In the genomic region with DNA sequence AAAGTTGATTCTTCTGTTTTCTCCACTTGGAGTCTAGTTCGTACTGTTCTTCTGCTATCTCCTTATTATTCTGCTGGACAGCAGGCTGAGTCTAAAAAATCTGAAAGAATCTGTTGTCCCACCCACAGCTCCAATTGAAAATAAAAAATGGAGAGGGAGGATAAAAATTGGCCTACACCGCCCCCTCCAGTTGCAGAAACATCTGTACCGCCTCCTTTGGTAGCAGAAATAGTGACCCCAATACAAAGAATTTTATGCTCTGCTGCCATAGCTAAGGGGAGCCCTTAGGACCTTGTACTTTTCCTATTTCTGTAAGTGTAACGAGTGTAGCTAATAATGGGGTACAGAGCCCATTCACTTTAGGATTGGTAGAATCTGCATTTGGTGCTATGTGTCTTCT, we compare ENCODE assay signal across 1 cellular context.
TF ChIP-seq lines count a peak whose summit lies in the region.

No MANE protein-coding gene starts in this region.

TF ChIP-seq in K562, 482 proteins besides CTCF, POLR2A, EP300 and RAD21:
- TF ChIP-seq, protein P1, sequence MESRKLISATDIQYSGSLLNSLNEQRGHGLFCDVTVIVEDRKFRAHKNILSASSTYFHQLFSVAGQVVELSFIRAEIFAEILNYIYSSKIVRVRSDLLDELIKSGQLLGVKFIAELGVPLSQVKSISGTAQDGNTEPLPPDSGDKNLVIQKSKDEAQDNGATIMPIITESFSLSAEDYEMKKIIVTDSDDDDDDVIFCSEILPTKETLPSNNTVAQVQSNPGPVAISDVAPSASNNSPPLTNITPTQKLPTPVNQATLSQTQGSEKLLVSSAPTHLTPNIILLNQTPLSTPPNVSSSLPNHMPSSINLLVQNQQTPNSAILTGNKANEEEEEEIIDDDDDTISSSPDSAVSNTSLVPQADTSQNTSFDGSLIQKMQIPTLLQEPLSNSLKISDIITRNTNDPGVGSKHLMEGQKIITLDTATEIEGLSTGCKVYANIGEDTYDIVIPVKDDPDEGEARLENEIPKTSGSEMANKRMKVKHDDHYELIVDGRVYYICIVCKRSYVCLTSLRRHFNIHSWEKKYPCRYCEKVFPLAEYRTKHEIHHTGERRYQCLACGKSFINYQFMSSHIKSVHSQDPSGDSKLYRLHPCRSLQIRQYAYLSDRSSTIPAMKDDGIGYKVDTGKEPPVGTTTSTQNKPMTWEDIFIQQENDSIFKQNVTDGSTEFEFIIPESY (CRISPR knock-in tag; IDR thresholded peaks at IDR 0.05) = peak; percentile 64
- TF ChIP-seq ETV1 (tag; conservative IDR thresholded peaks at IDR 0.05; ENCODE audit: low read depth) = no peak
